19 cellular contexts compared by ENCODE assay signal in the genomic region with DNA sequence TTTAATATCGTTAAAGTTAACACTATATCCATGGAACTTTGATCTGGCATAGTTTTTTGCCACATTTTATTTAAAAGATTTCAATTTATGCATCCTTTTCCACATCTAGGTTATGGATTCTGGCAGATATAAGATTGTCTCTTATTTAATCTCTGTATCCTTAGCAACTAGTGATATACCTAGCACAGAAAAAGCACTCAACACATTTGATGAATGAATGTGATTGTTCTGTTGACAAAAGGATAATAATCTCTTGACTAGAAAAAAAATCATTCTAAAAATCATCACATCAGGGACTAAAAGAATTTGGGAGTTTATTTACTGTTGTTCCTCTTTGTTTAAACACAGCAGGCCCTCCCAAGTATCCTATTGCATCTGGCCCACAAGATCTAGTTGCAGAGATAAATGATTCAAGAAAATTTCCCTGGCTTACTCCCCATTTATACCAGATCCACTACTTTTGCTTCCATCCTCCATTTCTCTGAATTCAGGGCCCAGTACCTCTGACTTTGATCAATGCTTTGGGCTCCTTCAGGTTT.
"Had no signal": no experiment of that assay in that cellular context is flagged by ENCODE, and none has a peak within 500 bp of the region (broad histone marks: within the 10 kb centered on the region; RNA-seq: fewer than 3 reads in every experiment).

No MANE protein-coding gene starts in this region.

- H3K4me1 ChIP-seq: psoas muscle had no signal

- H3K4me3 Mint-ChIP-seq: activated CD4-positive, alpha-beta memory T cell treated with anti-CD3 and anti-CD28 coated beads, Interleukin-2, amount 10 ng/mL, durations not matched to agents 7 days and 5 days; activated T-cell treated with anti-CD3 and anti-CD28 coated beads, Interleukin-2, amount 50 U/mL, for 24 hours; natural killer cell treated with Interleukin-12 subunit alpha and Interleukin-12 subunit beta and Interleukin-15 and Interleukin-18, amount 100 ng/mL, for 72 hours; stimulated activated naive CD8-positive, alpha-beta T cell treated with anti-CD3 and anti-CD28 coated beads, Interleukin-15, amount 100 ng/mL, for 72 hours; T-helper 17 cell; WTC11 had no signal

- H3K27me3 Mint-ChIP-seq: activated T-cell treated with anti-CD3 and anti-CD28 coated beads, Interleukin-2, amount 50 U/mL, for 24 hours; stimulated activated naive CD8-positive, alpha-beta T cell treated with anti-CD3 and anti-CD28 coated beads, Interleukin-15, amount 100 ng/mL, for 72 hours had no signal

- H3K9me3 ChIP-seq: mucosa of descending colon, psoas muscle, spleen, upper lobe of right lung had no signal

- FAIRE-seq: endometrium, TTC549 had no signal

- H3K27ac ChIP-seq: psoas muscle, upper lobe of right lung had no signal

- ATAC-seq: left lobe of liver; mucosa of descending colon; natural killer cell treated with Interleukin-12 subunit alpha and Interleukin-12 subunit beta and Interleukin-15 and Interleukin-18, amount 100 ng/mL, for 72 hours; psoas muscle; sciatic nerve; stimulated activated naive CD8-positive, alpha-beta T cell treated with anti-CD3 and anti-CD28 coated beads, Interleukin-15, amount 100 ng/mL, for 72 hours; T-helper 17 cell; upper lobe of right lung; WTC11 had no signal

- H3K4me2 ChIP-seq: hepatocyte had no signal

- H3K36me3 ChIP-seq: spleen, upper lobe of right lung had no signal

- DNase-seq: activated CD4-positive, alpha-beta memory T cell treated with anti-CD3 and anti-CD28 coated beads, Interleukin-2, amount 10 ng/mL, durations not matched to agents 7 days and 5 days; activated CD4-positive, alpha-beta T cell treated with anti-CD3 and anti-CD28 coated beads for 4 hours; activated naive CD4-positive, alpha-beta T cell treated with anti-CD3 and anti-CD28 coated beads, Interleukin-2, amount 50 U/mL, for 16 hours; activated T-cell treated with anti-CD3 and anti-CD28 coated beads, Interleukin-2, amount 50 U/mL, for 24 hours; islet precursor cell; mucosa of descending colon; occipital lobe; psoas muscle; spleen; stimulated activated naive CD8-positive, alpha-beta T cell treated with anti-CD3 and anti-CD28 coated beads, Interleukin-15, amount 100 ng/mL, for 72 hours; T-helper 17 cell; upper lobe of right lung had no signal

- H3K27ac Mint-ChIP-seq: activated CD4-positive, alpha-beta memory T cell treated with anti-CD3 and anti-CD28 coated beads, Interleukin-2, amount 10 ng/mL, durations not matched to agents 7 days and 5 days; activated T-cell treated with anti-CD3 and anti-CD28 coated beads, Interleukin-2, amount 50 U/mL, for 24 hours; natural killer cell treated with Interleukin-12 subunit alpha and Interleukin-12 subunit beta and Interleukin-15 and Interleukin-18, amount 100 ng/mL, for 72 hours; stimulated activated naive CD8-positive, alpha-beta T cell treated with anti-CD3 and anti-CD28 coated beads, Interleukin-15, amount 100 ng/mL, for 72 hours; T-helper 17 cell had no signal

- H3K4me3 ChIP-seq: hepatocyte, mucosa of descending colon, psoas muscle, spleen, upper lobe of right lung had no signal

- H3K36me3 Mint-ChIP-seq: natural killer cell treated with Interleukin-12 subunit alpha and Interleukin-12 subunit beta and Interleukin-15 and Interleukin-18, amount 100 ng/mL, for 72 hours; WTC11 had no signal

- H3K27me3 ChIP-seq: hepatocyte, spleen, upper lobe of right lung had no signal

- H2AFZ ChIP-seq: hepatocyte had no signal

- H3K79me2 ChIP-seq: hepatocyte had no signal

- H3K9me3 Mint-ChIP-seq: activated CD4-positive, alpha-beta memory T cell treated with anti-CD3 and anti-CD28 coated beads, Interleukin-2, amount 10 ng/mL, durations not matched to agents 7 days and 5 days; activated T-cell treated with anti-CD3 and anti-CD28 coated beads, Interleukin-2, amount 50 U/mL, for 24 hours; natural killer cell treated with Interleukin-12 subunit alpha and Interleukin-12 subunit beta and Interleukin-15 and Interleukin-18, amount 100 ng/mL, for 72 hours; stimulated activated naive CD8-positive, alpha-beta T cell treated with anti-CD3 and anti-CD28 coated beads, Interleukin-15, amount 100 ng/mL, for 72 hours; WTC11 had no signal
